ENCODE assay signal across 8 cellular contexts in genomic region chr10:24463683-24464426, GRCh38.
A peak's percentile ranks its signal among the peaks of the same experiment; 100 is the strongest.
DNase-seq lines count a peak whose midpoint lies in the region; ATAC-seq and TF ChIP-seq lines count a peak whose summit lies in the region.

No MANE protein-coding gene starts in this region.

- 49 to 68% (median 53%) methylated on average over 9 of the region's 9 CpGs for WGBS in spleen, 5 donors

- DNase-seq in natural killer cell treated with Interleukin-12 subunit alpha and Interleukin-12 subunit beta and Interleukin-15 and Interleukin-18, amount 100 ng/mL, for 72 hours (ENCODE audit: low spot score), result no peak
- DNase-seq in natural killer cell (no peak), fibroblast of gingiva (ENCODE audit: low read depth) (peak; percentile 69), spleen (no peak), NCI-H524 treated with DMSO at 0.1 percent for 48 hours (lab: John Stamatoyannopoulos, UW) (no peak), C1 segment of cervical spinal cord (lab: John Stamatoyannopoulos, UW) (no peak)

- H3K9me3 ChIP-seq in spleen, result no peaks in the 10 kb centered on the region

- peak overlapping the region in 1 of 2 donors; percentile 54 for H3K27ac Mint-ChIP-seq in natural killer cell treated with Interleukin-12 subunit alpha and Interleukin-12 subunit beta and Interleukin-15 and Interleukin-18, amount 100 ng/mL, for 72 hours
- H3K27ac Mint-ChIP-seq in natural killer cell, result no peak overlapping the region

- peak overlapping the region in 7 of 8 donors; percentile 42 to 77 (median 65) for H3K27ac ChIP-seq in spleen

- no peak for TF ChIP-seq CTCF in natural killer cell (IDR thresholded peaks at IDR 0.05)
- no peak for TF ChIP-seq CTCF in spleen (IDR thresholded peaks at IDR 0.05 in 8 of 11, conservative IDR thresholded peaks at IDR 0.05 in 3 of 11)

- H3K36me3 Mint-ChIP-seq in natural killer cell treated with Interleukin-12 subunit alpha and Interleukin-12 subunit beta and Interleukin-15 and Interleukin-18, amount 100 ng/mL, for 72 hours, result no peaks in the 10 kb centered on the region
- no peaks in the 10 kb centered on the region for H3K36me3 Mint-ChIP-seq in natural killer cell

- intact Hi-C loops in natural killer cell (cut with micrococcal nuclease), result no loop called here
- intact Hi-C loops in spleen (cut with DNase I; ENCODE audit: low total_unique reads), result no loop called here

- H3K9me3 Mint-ChIP-seq in natural killer cell treated with Interleukin-12 subunit alpha and Interleukin-12 subunit beta and Interleukin-15 and Interleukin-18, amount 100 ng/mL, for 72 hours, result no peaks in the 10 kb centered on the region
- no peaks in the 10 kb centered on the region for H3K9me3 Mint-ChIP-seq in natural killer cell

- H3K27me3 Mint-ChIP-seq in natural killer cell treated with Interleukin-12 subunit alpha and Interleukin-12 subunit beta and Interleukin-15 and Interleukin-18, amount 100 ng/mL, for 72 hours, result peaks cover 3 to 8% of the 10 kb centered on the region in 2 donors
- H3K27me3 Mint-ChIP-seq in natural killer cell (ENCODE audit: low read depth in 2 of 2), result peaks cover 0 to 3% of the 10 kb centered on the region in 2 donors

- ATAC-seq in natural killer cell treated with Interleukin-12 subunit alpha and Interleukin-12 subunit beta and Interleukin-15 and Interleukin-18, amount 100 ng/mL, for 72 hours, result peak; percentile 57 to 65
- ATAC-seq in natural killer cell (no peak), HG02938 (IDR thresholded peaks at IDR 0.05; ENCODE audit: unreplicated experiment) (peak; percentile 76), SK-N-SH treated with all-trans-retinoic acid at 6 μM for 48 hours (peak; percentile 72)

- H3K4me1 ChIP-seq in spleen, result peaks cover 0 to 30% (median 12%) of the 10 kb centered on the region in 6 donors

- H3K36me3 ChIP-seq in spleen, result no peaks in the 10 kb centered on the region

- peak overlapping the region in 1 of 8 donors; percentile 31 for H3K4me3 ChIP-seq in spleen

- H3K27me3 ChIP-seq in spleen (replicated peaks in 1 of 7), result no peaks in the 10 kb centered on the region

- peaks cover 12 to 17% of the 10 kb centered on the region in 2 donors for H3K4me1 Mint-ChIP-seq in natural killer cell treated with Interleukin-12 subunit alpha and Interleukin-12 subunit beta and Interleukin-15 and Interleukin-18, amount 100 ng/mL, for 72 hours (ENCODE audit: low read depth in 2 of 2)
- peaks cover 5 to 7% of the 10 kb centered on the region in 2 donors for H3K4me1 Mint-ChIP-seq in natural killer cell

- peak overlapping the region; percentile 57 for H3K4me3 Mint-ChIP-seq in natural killer cell treated with Interleukin-12 subunit alpha and Interleukin-12 subunit beta and Interleukin-15 and Interleukin-18, amount 100 ng/mL, for 72 hours
- H3K4me3 Mint-ChIP-seq in natural killer cell, result no peak overlapping the region

- TF ChIP-seq POLR2A in spleen (IDR thresholded peaks at IDR 0.05), result no peak

TF ChIP-seq in SK-N-SH treated with all-trans-retinoic acid at 6 μM for 48 hours, 23 proteins besides CTCF, POLR2A, EP300 and RAD21:
- TF ChIP-seq ZNF8 (CRISPR knock-in tag; IDR thresholded peaks at IDR 0.05) (no peak), ISL1 (CRISPR knock-in tag; IDR thresholded peaks at IDR 0.05) (peak; percentile 37; the same call in 1 of the 2 replicates)

Comparison
In these comparisons a context has a peak if more than half of its experiments do, and no peak if none do; other contexts are left out.
1. ATAC-seq: peak in natural killer cell treated with Interleukin-12 subunit alpha and Interleukin-12 subunit beta and Interleukin-15 and Interleukin-18, amount 100 ng/mL, for 72 hours (2 of 2), HG02938 (single experiment) and SK-N-SH treated with all-trans-retinoic acid at 6 μM for 48 hours (single experiment); none in natural killer cell (0 of 3).